In genomic region chr18:63237911-63238710, GRCh38 we compare ENCODE assay signal across 8 cellular contexts.
A peak's percentile ranks its signal among the peaks of the same experiment; 100 is the strongest.
DNase-seq lines count a peak whose midpoint lies in the region; ATAC-seq and TF ChIP-seq lines count a peak whose summit lies in the region.

No MANE protein-coding gene starts in this region.

- H2AFZ ChIP-seq in H9 (ENCODE audit: low read length) = no peak overlapping the region

- H3K27me3 ChIP-seq in H9 (ENCODE audit: insufficient read depth, low read length) (no peaks in the 10 kb centered on the region), ascending aorta (no peaks in the 10 kb centered on the region), right cardiac atrium (ENCODE audit: control insufficient read depth, insufficient read depth) (no peaks in the 10 kb centered on the region), sigmoid colon (no peaks in the 10 kb centered on the region)

- peak overlapping the region; percentile 15 to 18 for H3K4me3 ChIP-seq in ascending aorta
- no peak overlapping the region for H3K4me3 ChIP-seq in right cardiac atrium (ENCODE audit: low read length)
- peak overlapping the region in 2 of 4 donors; percentile 14 to 17 for H3K4me3 ChIP-seq in sigmoid colon

- H2BK12ac ChIP-seq in H9 (ENCODE audit: insufficient read length, low read depth, low read length) = no peak overlapping the region

- H3K36me3 Mint-ChIP-seq in H9 (ENCODE audit: insufficient read depth in 1 of 3, low read depth in 3 of 3) = no peaks in the 10 kb centered on the region

- H2AK5ac ChIP-seq in H9 (ENCODE audit: insufficient read length, low read length) = no peak overlapping the region

- H3K4me1 Mint-ChIP-seq in H9 = peaks cover 22 to 31% of the 10 kb centered on the region in 2 experiments

- H3K18ac ChIP-seq in H9 (ENCODE audit: insufficient read length, low read depth, low read length) = peak overlapping the region; percentile 53

- no peaks in the 10 kb centered on the region; the same call in 1 of the 2 replicates for H3K4me1 ChIP-seq in H9 (ENCODE audit: insufficient read depth, low read length)
- H3K4me1 ChIP-seq in ascending aorta = peaks cover 0 to 24% of the 10 kb centered on the region in 2 donors
- peaks cover 4% of the 10 kb centered on the region for H3K4me1 ChIP-seq in right cardiac atrium (ENCODE audit: control insufficient read depth, insufficient read depth, low read length)
- peaks cover 0 to 33% (median 24%) of the 10 kb centered on the region in 4 donors for H3K4me1 ChIP-seq in sigmoid colon

- H4K8ac ChIP-seq in H9 (replicated peaks; ENCODE audit: insufficient read length, low read depth, low read length) = no peak overlapping the region

- no peaks in the 10 kb centered on the region for H3K9me3 ChIP-seq in H9 (ENCODE audit: control insufficient read depth, low read depth, low read length)
- H3K9me3 ChIP-seq in ascending aorta = no peaks in the 10 kb centered on the region
- H3K9me3 ChIP-seq in right cardiac atrium (ENCODE audit: control insufficient read depth, low read length) = no peaks in the 10 kb centered on the region
- no peaks in the 10 kb centered on the region for H3K9me3 ChIP-seq in sigmoid colon

- H3K14ac ChIP-seq in H9 (ENCODE audit: insufficient read depth, low read length) = no peak overlapping the region

- no peak overlapping the region for H4K5ac ChIP-seq in H9 (ENCODE audit: insufficient read length, low read depth, low read length)

- no peaks in the 10 kb centered on the region for H4K20me1 ChIP-seq in H9 (ENCODE audit: control insufficient read depth, insufficient read depth, insufficient read length)

- H3K27me3 Mint-ChIP-seq in H9 (ENCODE audit: low read depth) = no peaks in the 10 kb centered on the region

- TF ChIP-seq CTCF in H9 (conservative IDR thresholded peaks at IDR 0.05) (no peak), ascending aorta (IDR thresholded peaks at IDR 0.05) (peak in 1 of 3 experiments; percentile 6), sigmoid colon (IDR thresholded peaks at IDR 0.05) (no peak)

- no peak overlapping the region for H2BK20ac ChIP-seq in H9 (ENCODE audit: low read depth, low read length, poor library complexity, severe bottlenecking)

- no peaks in the 10 kb centered on the region for H3K79me2 ChIP-seq in H9 (ENCODE audit: insufficient read depth, low read length)

- H3K27ac ChIP-seq in H9 (ENCODE audit: insufficient read length, low read depth, low read length) (no peak overlapping the region), ascending aorta (peak overlapping the region; percentile 91), right cardiac atrium (ENCODE audit: low read length) (peak overlapping the region; percentile 90), sigmoid colon (peak overlapping the region; percentile 78 to 88 (median 84))

- peak overlapping the region in 1 of 3 experiments; percentile 50; a peak in 1 of 7 replicates for H3K27ac Mint-ChIP-seq in H9

- H3K23ac ChIP-seq in H9 (ENCODE audit: insufficient read length, low read depth, low read length) = no peak overlapping the region

- H2BK15ac ChIP-seq in H9 (ENCODE audit: low read depth, low read length) = no peak overlapping the region

- no peak overlapping the region for H3K9ac ChIP-seq in H9 (ENCODE audit: extremely low read depth, insufficient read length, low read length)

- peak in 1 of 4 donors; percentile 27 for TF ChIP-seq EP300 in sigmoid colon (IDR thresholded peaks at IDR 0.05)

- no peak overlapping the region for H3K56ac ChIP-seq in H9 (ENCODE audit: insufficient read length, low read depth, low read length)

- H4K91ac ChIP-seq in H9 (ENCODE audit: insufficient read length, low read depth, low read length) = no peak overlapping the region

- WGBS in H9 (ENCODE audit: extremely low coverage, insufficient read length, low lambda C conversion rate) = no CpG with 5 or more reads among the region's 13 CpGs
- WGBS in right cardiac atrium = 31% methylated on average over 13 of the region's 13 CpGs
- 27 to 64% methylated on average over 13 of the region's 13 CpGs for WGBS in sigmoid colon, 2 donors

- H2BK120ac ChIP-seq in H9 (ENCODE audit: low read depth, low read length, poor library complexity, severe bottlenecking) = no peak overlapping the region

- no peaks in the 10 kb centered on the region for H3K79me1 ChIP-seq in H9 (ENCODE audit: insufficient read depth, low read depth, low read length, poor library complexity, severe bottlenecking)

- H2BK5ac ChIP-seq in H9 (ENCODE audit: insufficient read length, low read length) = no peak overlapping the region

- H3K9me3 Mint-ChIP-seq in H9 = peaks cover 0 to 3% of the 10 kb centered on the region in 2 experiments; a peak in 1 of 5 replicates

- peak; percentile 61 for DNase-seq in H9
- peak in 1 of 2 donors; percentile 84 for DNase-seq in ascending aorta (ENCODE audit: low spot score in 2 of 2)
- DNase-seq in right cardiac atrium = peak in 2 of 3 donors; percentile 37 to 62
- DNase-seq in sigmoid colon = no peak
- DNase-seq in activated CD4-positive, alpha-beta T cell treated with anti-CD3 and anti-CD28 coated beads for 1 hour = no peak
- DNase-seq in NCI-H82 (lab: John Stamatoyannopoulos, UW) = no peak

- intact Hi-C loops in ascending aorta (cut with DNase I) (loop anchor here (1.0 to 5.0 kb wide), 3 partner anchors 24 to 91 kb away; partner anchors contain the start of gene BCL2), right cardiac atrium (cut with DNase I) (no loop called here), sigmoid colon (cut with DNase I) (loop anchor here (5.0 kb wide), 3 partner anchors 51 to 91 kb away; partner anchors contain the start of gene BCL2)

- ATAC-seq in right cardiac atrium (peak; percentile 81 to 84), HG02973 (IDR thresholded peaks at IDR 0.05; ENCODE audit: unreplicated experiment) (no peak), GM18511 (IDR thresholded peaks at IDR 0.05; ENCODE audit: unreplicated experiment) (no peak)

- no peak for TF ChIP-seq POLR2A in sigmoid colon (IDR thresholded peaks at IDR 0.05)

- no peak overlapping the region for H3K4ac ChIP-seq in H9 (ENCODE audit: low read depth, low read length)

- H3T11ph ChIP-seq in H9 (ENCODE audit: low read length) = no peak overlapping the region

- H3K4me3 Mint-ChIP-seq in H9 = peak overlapping the region in 1 of 2 experiments; percentile 19; a peak in 1 of 5 replicates

- H3K23me2 ChIP-seq in H9 (ENCODE audit: insufficient read length, low read depth, low read length, poor library complexity, severe bottlenecking) = no peaks in the 10 kb centered on the region

- H3K36me3 ChIP-seq in ascending aorta (no peaks in the 10 kb centered on the region), sigmoid colon (no peaks in the 10 kb centered on the region)

- no peak overlapping the region for H3K4me2 ChIP-seq in H9 (ENCODE audit: insufficient read depth, insufficient read length, low read length)

Comparison
In these comparisons a context has a peak if more than half of its experiments do, and no peak if none do; other contexts are left out.
1. DNase-seq: peak in H9 (single experiment) and right cardiac atrium (2 of 3); none in sigmoid colon (single experiment), activated CD4-positive, alpha-beta T cell treated with anti-CD3 and anti-CD28 coated beads for 1 hour (single experiment) and NCI-H82 (single experiment).
2. ATAC-seq: peak in right cardiac atrium (2 of 2); none in HG02973 (single experiment) and GM18511 (single experiment).
3. intact Hi-C loops: an anchor here in ascending aorta (1.0 to 5.0 kb wide) and sigmoid colon (5.0 kb wide); none called in right cardiac atrium.